Comparison of ENCODE assay signal across 8 cellular contexts in genomic region chr15:66698318-66698961, GRCh38. TPM values are rescaled to one million over a fixed set of nuclear protein-coding genes. Genes with fewer than 3 reads are reported as not detected.
A peak's percentile ranks its signal among the peaks of the same experiment; 100 is the strongest.
DNase-seq lines count a peak whose midpoint lies in the region; ATAC-seq and TF ChIP-seq lines count a peak whose summit lies in the region.

No MANE protein-coding gene starts in this region.

- peak; percentile 75 for TF ChIP-seq CTCF in GM12872 (IDR thresholded peaks at IDR 0.05; ENCODE audit: insufficient read depth, low read depth, low read length)
- peak in 2 of 3 donors; percentile 45 to 56 for TF ChIP-seq CTCF in breast epithelium (IDR thresholded peaks at IDR 0.05)
- peak in 2 of 3 experiments; percentile 30 to 32 for TF ChIP-seq CTCF in vagina (IDR thresholded peaks at IDR 0.05)

- peak; percentile 90 for DNase-seq in AG08395 (ENCODE audit: low spot score)
- DNase-seq in NCI-H526 (lab: John Stamatoyannopoulos, UW), result peak; percentile 63 to 82
- peak in 1 of 2 donors; percentile 72 for DNase-seq in breast epithelium (ENCODE audit: low spot score in 2 of 2)
- DNase-seq in left colon, result peak; percentile 64 to 78
- DNase-seq in vagina (ENCODE audit: extremely low spot score in 2 of 2), result no peak

- no peak overlapping the region for H3K4me3 ChIP-seq in breast epithelium
- no peak overlapping the region for H3K4me3 ChIP-seq in vagina

- peaks cover 0 to 7% of the 10 kb centered on the region in 2 donors for H3K4me1 ChIP-seq in breast epithelium
- peaks cover 12% of the 10 kb centered on the region for H3K4me1 ChIP-seq in vagina

- no peaks in the 10 kb centered on the region for H3K27me3 ChIP-seq in breast epithelium
- no peaks in the 10 kb centered on the region for H3K27me3 ChIP-seq in vagina

- H3K9me3 ChIP-seq in breast epithelium, result no peaks in the 10 kb centered on the region
- no peaks in the 10 kb centered on the region for H3K9me3 ChIP-seq in vagina

- no peak for TF ChIP-seq POLR2A in breast epithelium (IDR thresholded peaks at IDR 0.05)
- no peak for TF ChIP-seq POLR2A in vagina (IDR thresholded peaks at IDR 0.05)

- peak overlapping the region in 1 of 2 donors; percentile 33 for H3K27ac ChIP-seq in breast epithelium
- no peak overlapping the region for H3K27ac ChIP-seq in vagina

- H3K36me3 ChIP-seq in breast epithelium (no peaks in the 10 kb centered on the region), vagina (no peaks in the 10 kb centered on the region)

- ATAC-seq in left colon (peak; percentile 40), HG02759 (IDR thresholded peaks at IDR 0.05; ENCODE audit: unreplicated experiment) (no peak), GM18868 (IDR thresholded peaks at IDR 0.05; ENCODE audit: unreplicated experiment) (no peak)

- intact Hi-C loops in breast epithelium (cut with DNase I; ENCODE audit: low total_unique reads), result no loop called here
- intact Hi-C loops in left colon (cut with DNase I, micrococcal nuclease), result loop anchor here in 1 of 2 donors (5.0 kb wide), 1 partner anchor 81 kb away; no protein-coding TSS in a partner anchor
- intact Hi-C loops in vagina (cut with DNase I), result no loop called here

RNA-seq across cellular contexts. Expression of gene SMAD6, which starts 3.6 kb away (rescaled TPM):
- 10 to 100 TPM in 2 of 3 donors, 1 to 10 TPM in 1; 7.6 to 22.6 (median 13.4) TPM for total RNA-seq in breast epithelium
- 10 to 100 TPM in 1 of 2 donors, 1 to 10 TPM in 1; 9.6 to 11.2 TPM for total RNA-seq in left colon
- total RNA-seq in vagina, result 28.5 TPM

Comparison
In these comparisons a context has a peak if more than half of its experiments do, and no peak if none do; other contexts are left out.
1. DNase-seq: peak in AG08395 (single experiment), NCI-H526 (2 of 2) and left colon (2 of 2); none in vagina (0 of 2).
2. Peak in every context shown above with its lines, with median percentiles within 50 percentile points of each other: CTCF ChIP-seq.